8 cellular contexts compared by ENCODE assay signal in the genomic region with DNA sequence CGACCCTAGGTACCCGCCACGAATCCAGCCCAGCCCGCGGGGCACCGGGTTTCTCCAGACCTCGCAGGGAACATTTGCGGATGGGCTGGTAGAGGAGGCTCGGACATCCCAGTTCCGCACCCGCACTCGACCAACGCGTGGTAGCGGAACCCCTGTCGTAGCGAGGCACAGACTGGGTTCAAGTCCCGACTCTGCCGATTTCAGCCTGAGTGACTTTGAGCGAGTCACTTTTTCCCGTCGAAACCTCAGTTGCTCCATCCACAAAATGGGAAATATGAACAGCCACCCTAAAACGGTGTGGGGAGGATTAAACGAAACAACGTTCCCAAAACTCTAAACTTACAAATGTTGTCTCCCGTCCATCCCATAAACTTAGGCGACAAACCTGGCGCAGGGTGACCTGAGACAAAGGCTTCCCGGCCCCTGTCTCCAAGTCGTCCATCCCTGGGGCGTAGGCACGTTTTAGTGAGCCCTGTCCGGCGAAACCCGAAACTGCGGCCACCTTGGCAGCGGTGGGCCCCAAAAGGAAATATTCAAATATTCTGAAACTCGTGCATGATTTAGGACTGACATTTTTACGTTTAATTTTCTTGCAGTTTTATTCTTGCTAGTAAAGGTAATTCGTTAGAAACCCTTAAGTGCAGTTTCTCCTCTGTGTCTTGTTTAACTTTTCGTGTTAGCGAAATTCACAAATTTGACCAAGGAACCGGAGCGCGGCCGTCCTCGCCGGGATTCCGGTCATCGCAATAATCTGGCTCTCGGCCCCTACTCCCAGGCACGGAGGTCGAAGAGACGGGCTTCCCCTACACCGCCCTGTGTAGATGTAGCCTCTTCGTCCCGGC. TPM values are rescaled to one million over a fixed set of nuclear protein-coding genes. Genes with fewer than 3 reads are reported as not detected.
DNase-seq lines count a peak whose midpoint lies in the region; ATAC-seq and TF ChIP-seq lines count a peak whose summit lies in the region.

No MANE protein-coding gene starts in this region.

- peaks cover 68% of the 10 kb centered on the region for H3K36me3 Mint-ChIP-seq in activated T-helper 17 cell treated with anti-CD3 and anti-CD28 coated beads, Interleukin-2, amount 50 U/mL, for 72 hours (ENCODE audit: low read depth)

- no peaks in the 10 kb centered on the region for H3K27me3 Mint-ChIP-seq in activated T-helper 17 cell treated with anti-CD3 and anti-CD28 coated beads, Interleukin-2, amount 50 U/mL, for 72 hours

- H3K4me1 Mint-ChIP-seq in activated T-helper 17 cell treated with anti-CD3 and anti-CD28 coated beads, Interleukin-2, amount 50 U/mL, for 72 hours, result peaks cover 36% of the 10 kb centered on the region

- ATAC-seq in activated T-helper 17 cell treated with anti-CD3 and anti-CD28 coated beads, Interleukin-2, amount 50 U/mL, for 72 hours (replicated peaks), result no peak
- ATAC-seq in left ventricle myocardium superior (peak; percentile 0), GM21381 (IDR thresholded peaks at IDR 0.05; ENCODE audit: unreplicated experiment) (no peak)

- H3K27me3 ChIP-seq in HL-60 (ENCODE audit: insufficient read depth, poor library complexity, severe bottlenecking), result no peaks in the 10 kb centered on the region

- intact Hi-C loops in left ventricle myocardium superior (cut with micrococcal nuclease), result no loop called here

- H3K27ac Mint-ChIP-seq in activated T-helper 17 cell treated with anti-CD3 and anti-CD28 coated beads, Interleukin-2, amount 50 U/mL, for 72 hours, result peak overlapping the region; percentile 97

- no peak for TF ChIP-seq CTCF in HL-60 (IDR thresholded peaks at IDR 0.05; ENCODE audit: insufficient read depth, low read length)

- H3K4me3 ChIP-seq in HL-60 (replicated peaks; ENCODE audit: insufficient read depth, low read length), result peak overlapping the region; percentile 40
- H3K4me3 ChIP-seq in skin epidermis, result peak overlapping the region; percentile 67 to 93 (median 87)

- H3K27ac ChIP-seq in HL-60 (replicated peaks) (peak overlapping the region; percentile 89), skin epidermis (peak overlapping the region; percentile 60 to 99 (median 96))

- DNase-seq in CD1c-positive myeloid dendritic cell (ENCODE audit: extremely low spot score) (peak; percentile 65), HL-60 (ENCODE audit: low read depth in 1 of 2, low spot score in 1 of 2) (no peak), left ventricle myocardium superior (peak; percentile 52), NCI-H82 (lab: John Stamatoyannopoulos, UW) (no peak), HuH-7.5 (ENCODE audit: low spot score) (no peak)

- peak overlapping the region; percentile 96 for H3K4me3 Mint-ChIP-seq in activated T-helper 17 cell treated with anti-CD3 and anti-CD28 coated beads, Interleukin-2, amount 50 U/mL, for 72 hours

- no peaks in the 10 kb centered on the region for H3K9me3 Mint-ChIP-seq in activated T-helper 17 cell treated with anti-CD3 and anti-CD28 coated beads, Interleukin-2, amount 50 U/mL, for 72 hours

RNA-seq across cellular contexts. Expression of gene MLLT6, which starts 2.0 kb away (rescaled TPM):
- total RNA-seq in activated T-helper 17 cell treated with anti-CD3 and anti-CD28 coated beads, Interleukin-2, amount 50 U/mL, for 72 hours, result 100 to 1,000 TPM; 232 to 395 TPM
- 88.0 TPM for total RNA-seq in left ventricle myocardium superior

RNA-seq across cellular contexts. Expression of gene CISD3, which starts 27.0 kb away (rescaled TPM):
- total RNA-seq in activated T-helper 17 cell treated with anti-CD3 and anti-CD28 coated beads, Interleukin-2, amount 50 U/mL, for 72 hours, result 10 to 100 TPM; 36.1 to 57.3 TPM
- 87.9 TPM for total RNA-seq in left ventricle myocardium superior

RNA-seq across cellular contexts. Expression of gene EPOP, which starts 28.4 kb away (rescaled TPM):
- 10 to 100 TPM; 29.6 to 39.1 TPM for total RNA-seq in activated T-helper 17 cell treated with anti-CD3 and anti-CD28 coated beads, Interleukin-2, amount 50 U/mL, for 72 hours
- total RNA-seq in left ventricle myocardium superior, result 0.57 TPM

RNA-seq across cellular contexts. Expression of gene PCGF2, which starts 45.0 kb away (rescaled TPM):
- 1 to 10 TPM; 1.6 to 4.3 TPM for total RNA-seq in activated T-helper 17 cell treated with anti-CD3 and anti-CD28 coated beads, Interleukin-2, amount 50 U/mL, for 72 hours
- 23.8 TPM for total RNA-seq in left ventricle myocardium superior

RNA-seq across cellular contexts. Expression of gene PSMB3, which starts 49.4 kb away (rescaled TPM):
- 100 to 1,000 TPM; 235 to 375 TPM for total RNA-seq in activated T-helper 17 cell treated with anti-CD3 and anti-CD28 coated beads, Interleukin-2, amount 50 U/mL, for 72 hours
- 167 TPM for total RNA-seq in left ventricle myocardium superior

Comparison
In these comparisons a context has a peak if more than half of its experiments do, and no peak if none do; other contexts are left out.
1. DNase-seq: peak in CD1c-positive myeloid dendritic cell (single experiment) and left ventricle myocardium superior (single experiment); none in HL-60 (0 of 2), NCI-H82 (single experiment) and HuH-7.5 (single experiment).
2. RNA of gene EPOP, which starts 28.4 kb away (total RNA-seq): 29.6 to 39.1 TPM in activated T-helper 17 cell treated with anti-CD3 and anti-CD28 coated beads, Interleukin-2, amount 50 U/mL, for 72 hours; 0.57 TPM in left ventricle myocardium superior (single experiment); every median in the first group is over 10 times any median in the second.